Comparison of ENCODE assay signal across 11 cellular contexts in genomic region chr12:67442347-67442841, GRCh38.
A peak's percentile ranks its signal among the peaks of the same experiment; 100 is the strongest.
DNase-seq lines count a peak whose midpoint lies in the region; ATAC-seq and TF ChIP-seq lines count a peak whose summit lies in the region.
"Had no signal": no experiment of that assay in that cellular context is flagged by ENCODE, and none has a peak within 500 bp of the region (broad histone marks: within the 10 kb centered on the region; RNA-seq: fewer than 3 reads in every experiment).

No MANE protein-coding gene starts in this region.

- no peak overlapping the region for H3K14ac ChIP-seq in mesenchymal stem cell (ENCODE audit: low read length in 2 of 2)
- no peak overlapping the region for H3K14ac ChIP-seq in H9 (ENCODE audit: insufficient read depth, low read length)

- H3K23ac ChIP-seq in mesenchymal stem cell (ENCODE audit: low read length in 2 of 2) = no peak overlapping the region
- no peak overlapping the region for H3K23ac ChIP-seq in H9 (ENCODE audit: insufficient read length, low read depth, low read length)

- H2BK12ac ChIP-seq in mesenchymal stem cell (ENCODE audit: low read length in 2 of 2) (no peak overlapping the region), H9 (ENCODE audit: insufficient read length, low read depth, low read length) (no peak overlapping the region)

- TF ChIP-seq CTCF in H9 (conservative IDR thresholded peaks at IDR 0.05) = no peak

- H2AK5ac ChIP-seq in mesenchymal stem cell (ENCODE audit: low read length, severe bottlenecking) = no peak overlapping the region
- no peak overlapping the region for H2AK5ac ChIP-seq in H9 (ENCODE audit: insufficient read length, low read length)

- no peak overlapping the region for H3K56ac ChIP-seq in H9 (ENCODE audit: insufficient read length, low read depth, low read length)

- H2AFZ ChIP-seq in mesenchymal stem cell (ENCODE audit: low read depth, low read length) (no peak overlapping the region), H9 (ENCODE audit: low read length) (no peak overlapping the region)

- peak overlapping the region in 1 of 2 experiments; percentile 62 for H3K18ac ChIP-seq in mesenchymal stem cell (ENCODE audit: low read depth in 1 of 2, low read length in 2 of 2)
- no peak overlapping the region for H3K18ac ChIP-seq in H9 (ENCODE audit: insufficient read length, low read depth, low read length)

- no peak overlapping the region for H3K4me2 ChIP-seq in mesenchymal stem cell (ENCODE audit: low read length, poor library complexity, severe bottlenecking)
- H3K4me2 ChIP-seq in H9 (ENCODE audit: insufficient read depth, insufficient read length, low read length) = no peak overlapping the region

- H3K9ac ChIP-seq in mesenchymal stem cell (ENCODE audit: low read length) (peak overlapping the region; percentile 57), H9 (ENCODE audit: extremely low read depth, insufficient read length, low read length) (no peak overlapping the region)

- WGBS in mesenchymal stem cell = 66% methylated on average over 11 of the region's 11 CpGs
- WGBS in H9 (ENCODE audit: extremely low coverage, insufficient read length, low lambda C conversion rate) = no CpG with 5 or more reads among the region's 11 CpGs

- H3K4me3 Mint-ChIP-seq in T-helper 17 cell = no peak overlapping the region
- H3K4me3 Mint-ChIP-seq in H9 = no peak overlapping the region

- H3K79me1 ChIP-seq in mesenchymal stem cell (replicated peaks; ENCODE audit: low read length, poor library complexity, severe bottlenecking) = no peaks in the 10 kb centered on the region
- H3K79me1 ChIP-seq in H9 (ENCODE audit: insufficient read depth, low read depth, low read length, poor library complexity, severe bottlenecking) = no peaks in the 10 kb centered on the region

- peaks cover 10 to 20% of the 10 kb centered on the region in 2 experiments for H3K9me3 Mint-ChIP-seq in H9
- H3K9me3 Mint-ChIP-seq: stimulated activated effector memory CD8-positive, alpha-beta T cell treated with anti-CD3 and anti-CD28 coated beads, Interleukin-12 subunit alpha, Interleukin-12 subunit beta, amount 100 ng/mL, for 72 hours had no signal

- DNase-seq in COR-L47 (lab: John Stamatoyannopoulos, UW) = peak; percentile 47
- DNase-seq in NCI-H2029 (lab: John Stamatoyannopoulos, UW) = peak; percentile 37
- DNase-seq in T-helper 17 cell = no peak
- no peak for DNase-seq in mesenchymal stem cell
- DNase-seq in dermis blood vessel endothelial cell = no peak
- DNase-seq in H9 = no peak

- no peaks in the 10 kb centered on the region for H3K36me3 ChIP-seq in mesenchymal stem cell (ENCODE audit: control insufficient read depth in 1 of 2, insufficient read depth in 2 of 2, low read depth in 1 of 2, low read length in 2 of 2)

- no peak overlapping the region for H3K27ac ChIP-seq in mesenchymal stem cell (ENCODE audit: low read length, poor library complexity, severe bottlenecking)
- no peak overlapping the region for H3K27ac ChIP-seq in H9 (ENCODE audit: insufficient read length, low read depth, low read length)
- H3K27ac ChIP-seq: SK-N-MC had no signal

- no peak overlapping the region for H3K4me3 ChIP-seq in mesenchymal stem cell (ENCODE audit: insufficient read depth in 1 of 2, low read depth in 1 of 2, low read length in 2 of 2)
- H3K4me3 ChIP-seq: GM12878, SK-N-MC had no signal

- no peaks in the 10 kb centered on the region for H3K79me2 ChIP-seq in H9 (ENCODE audit: insufficient read depth, low read length)

- H2BK120ac ChIP-seq in mesenchymal stem cell (ENCODE audit: low read depth, low read length) = no peak overlapping the region
- no peak overlapping the region for H2BK120ac ChIP-seq in H9 (ENCODE audit: low read depth, low read length, poor library complexity, severe bottlenecking)

- peak overlapping the region; percentile 75 for H3K27ac Mint-ChIP-seq in T-helper 17 cell
- H3K27ac Mint-ChIP-seq in H9 = no peak overlapping the region
- H3K27ac Mint-ChIP-seq: stimulated activated effector memory CD8-positive, alpha-beta T cell treated with anti-CD3 and anti-CD28 coated beads, Interleukin-12 subunit alpha, Interleukin-12 subunit beta, amount 100 ng/mL, for 72 hours had no signal

- H2BK15ac ChIP-seq in mesenchymal stem cell (ENCODE audit: low read depth, poor library complexity, severe bottlenecking) (no peak overlapping the region), H9 (ENCODE audit: low read depth, low read length) (no peak overlapping the region)

- H3K4ac ChIP-seq in mesenchymal stem cell (ENCODE audit: low read depth in 1 of 2, low read length in 2 of 2) (no peak overlapping the region), H9 (ENCODE audit: low read depth, low read length) (no peak overlapping the region)

- ATAC-seq in T-helper 17 cell (no peak), GM21381 (IDR thresholded peaks at IDR 0.05; ENCODE audit: unreplicated experiment) (no peak), GM18520 (IDR thresholded peaks at IDR 0.05; ENCODE audit: unreplicated experiment) (no peak)

- H4K20me1 ChIP-seq in H9 (ENCODE audit: control insufficient read depth, insufficient read depth, insufficient read length) = no peaks in the 10 kb centered on the region

- no peak overlapping the region for H3T11ph ChIP-seq in H9 (ENCODE audit: low read length)

- H3K23me2 ChIP-seq in H9 (ENCODE audit: insufficient read length, low read depth, low read length, poor library complexity, severe bottlenecking) = no peaks in the 10 kb centered on the region

- H4K91ac ChIP-seq in mesenchymal stem cell (ENCODE audit: low read length) (no peak overlapping the region), H9 (ENCODE audit: insufficient read length, low read depth, low read length) (no peak overlapping the region)

- peaks cover 6% of the 10 kb centered on the region for H3K27me3 Mint-ChIP-seq in T-helper 17 cell
- H3K27me3 Mint-ChIP-seq in H9 (ENCODE audit: low read depth) = no peaks in the 10 kb centered on the region

- H2BK5ac ChIP-seq in mesenchymal stem cell (ENCODE audit: low read depth, low read length, poor library complexity, severe bottlenecking) (no peak overlapping the region), H9 (ENCODE audit: insufficient read length, low read length) (no peak overlapping the region)

- H3K9me3 ChIP-seq in T-helper 17 cell (ENCODE audit: control insufficient read depth, low read length, poor library complexity, severe bottlenecking) (no peaks in the 10 kb centered on the region), mesenchymal stem cell (ENCODE audit: control insufficient read depth, low read length) (no peaks in the 10 kb centered on the region), H9 (ENCODE audit: control insufficient read depth, low read depth, low read length) (no peaks in the 10 kb centered on the region)

- H3K4me1 Mint-ChIP-seq in T-helper 17 cell (peaks cover 20% of the 10 kb centered on the region), H9 (peaks cover 21 to 25% of the 10 kb centered on the region in 2 experiments)

- H3K27me3 ChIP-seq in mesenchymal stem cell (ENCODE audit: control insufficient read depth in 1 of 2, insufficient read depth in 1 of 2, low read length in 2 of 2) (no peaks in the 10 kb centered on the region), H9 (ENCODE audit: insufficient read depth, low read length) (no peaks in the 10 kb centered on the region)

- H4K8ac ChIP-seq in mesenchymal stem cell (ENCODE audit: low read length) (no peak overlapping the region), H9 (replicated peaks; ENCODE audit: insufficient read length, low read depth, low read length) (no peak overlapping the region)

- no peak overlapping the region for H2BK20ac ChIP-seq in H9 (ENCODE audit: low read depth, low read length, poor library complexity, severe bottlenecking)

- H4K5ac ChIP-seq in H9 (ENCODE audit: insufficient read length, low read depth, low read length) = no peak overlapping the region

- H3K36me3 Mint-ChIP-seq in T-helper 17 cell (ENCODE audit: low read depth) = peaks cover 2% of the 10 kb centered on the region
- H3K36me3 Mint-ChIP-seq in H9 (ENCODE audit: insufficient read depth in 1 of 3, low read depth in 3 of 3) = peaks cover 6 to 19% (median 9%) of the 10 kb centered on the region in 3 experiments; a peak in 6 of 7 replicates
- H3K36me3 Mint-ChIP-seq: stimulated activated effector memory CD8-positive, alpha-beta T cell treated with anti-CD3 and anti-CD28 coated beads, Interleukin-12 subunit alpha, Interleukin-12 subunit beta, amount 100 ng/mL, for 72 hours had no signal

- H3K4me1 ChIP-seq in mesenchymal stem cell (ENCODE audit: control insufficient read depth, insufficient read depth, low read depth, low read length) (peaks cover 5% of the 10 kb centered on the region), H9 (ENCODE audit: insufficient read depth, low read length) (no peaks in the 10 kb centered on the region; the same call in 1 of the 2 replicates)

Comparison
In these comparisons a context has a peak if more than half of its experiments do, and no peak if none do; other contexts are left out.
1. DNase-seq: peak in COR-L47 (single experiment) and NCI-H2029 (single experiment); none in T-helper 17 cell (0 of 3), mesenchymal stem cell (single experiment), dermis blood vessel endothelial cell (single experiment) and H9 (single experiment).